Comparison of ENCODE assay signal across 12 cellular contexts in the genomic region with DNA sequence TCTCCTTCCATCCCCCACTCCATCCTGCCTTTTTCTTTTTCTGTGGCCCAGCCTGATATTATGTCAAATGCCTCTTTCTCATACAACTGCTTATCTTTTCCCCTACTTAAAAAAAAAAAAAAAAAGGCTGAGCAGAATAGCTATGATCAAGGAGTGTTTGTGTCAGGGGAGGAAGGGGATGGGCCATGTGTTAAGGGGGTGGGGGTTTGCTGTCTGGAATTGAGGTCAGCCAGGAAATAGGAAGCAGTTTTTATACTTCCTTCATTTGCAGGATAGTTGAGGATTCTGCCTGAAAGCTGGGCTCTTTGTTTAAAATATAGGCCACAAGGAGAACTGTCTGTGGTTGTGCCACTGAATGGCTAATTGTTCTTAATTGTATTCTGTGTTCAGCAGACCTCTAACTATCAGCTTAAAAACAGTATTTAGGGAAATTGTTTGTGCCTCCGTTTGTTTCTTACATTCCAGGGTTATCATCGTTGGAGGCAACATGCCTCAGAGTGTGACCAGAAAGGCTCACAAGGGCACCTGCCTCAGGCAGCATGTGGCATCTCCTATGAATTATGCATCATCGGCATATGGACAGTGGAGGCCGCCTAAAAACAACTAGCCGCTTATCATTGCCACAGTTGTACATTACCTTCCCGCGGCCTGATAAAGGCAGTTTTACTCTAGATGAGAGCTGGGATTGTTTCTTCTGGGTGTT.
A peak's percentile ranks its signal among the peaks of the same experiment; 100 is the strongest.
DNase-seq lines count a peak whose midpoint lies in the region; FAIRE-seq and TF ChIP-seq lines count a peak whose summit lies in the region.
"Had no signal": no experiment of that assay in that cellular context is flagged by ENCODE, and none has a peak within 500 bp of the region (broad histone marks: within the 10 kb centered on the region; RNA-seq: fewer than 3 reads in every experiment).

No MANE protein-coding gene starts in this region.

- POLR2A ChIA-PET in H1 (lab: Charles Lee; ENCODE audit: partially characterized antibody), result no interaction called here

- FAIRE-seq in H1 (lab: Jason Lieb, UNC), result no peak

- H3K4me2 ChIP-seq in H1 (ENCODE audit: insufficient read depth in 1 of 2, low read depth in 2 of 2, low read length in 2 of 2) (no peak overlapping the region), neuronal stem cell (ENCODE audit: insufficient read depth, low read length, poor library complexity, severe bottlenecking) (no peak overlapping the region)

- H3K79me1 ChIP-seq in H1 (ENCODE audit: low read depth, low read length), result no peaks in the 10 kb centered on the region
- no peaks in the 10 kb centered on the region for H3K79me1 ChIP-seq in neuronal stem cell (ENCODE audit: low read depth, low read length)

- H3K36me3 Mint-ChIP-seq in T-helper 2 cell treated with Interferon-gamma antibody and Interleukin-4, amounts not matched to agents 5 μg/mL and 100 μg/mL, for 36 hours (ENCODE audit: low read depth), result no peaks in the 10 kb centered on the region
- H3K36me3 Mint-ChIP-seq: T-cell had no signal

- in situ Hi-C loops in HAP-1 (cut with MboI; ENCODE audit: low sequenced_read_pairs), result no loop called here

- no peak overlapping the region for H2BK20ac ChIP-seq in H1 (ENCODE audit: low read length)

- H3K4me3 ChIP-seq in HAP-1 (no peak overlapping the region), H1 (ENCODE audit: extremely low read depth in 1 of 4, insufficient read depth in 2 of 4, low read depth in 3 of 4, low read length in 4 of 4) (no peak overlapping the region), neuronal stem cell (ENCODE audit: low read length in 2 of 2) (no peak overlapping the region)
- H3K4me3 ChIP-seq: suprapubic skin had no signal

- H3K9ac ChIP-seq in H1 (replicated peaks in 1 of 4; ENCODE audit: extremely low read depth in 1 of 4, low read depth in 3 of 4, low read length in 3 of 4), result no peak overlapping the region
- no peak overlapping the region for H3K9ac ChIP-seq in neuronal stem cell (ENCODE audit: low read depth, low read length, poor library complexity)

- H3K4me1 Mint-ChIP-seq in T-helper 2 cell treated with Interferon-gamma antibody and Interleukin-4, amounts not matched to agents 5 μg/mL and 100 μg/mL, for 36 hours (ENCODE audit: low read depth), result no peaks in the 10 kb centered on the region
- H3K4me1 Mint-ChIP-seq: T-cell had no signal

- H3K27me3 ChIP-seq in HAP-1 (ENCODE audit: low read depth) (no peaks in the 10 kb centered on the region), H1 (replicated peaks in 1 of 4; ENCODE audit: control insufficient read depth in 3 of 4, extremely low read depth in 1 of 4, insufficient read depth in 3 of 4, low read length in 3 of 4) (no peaks in the 10 kb centered on the region), neuronal stem cell (ENCODE audit: control insufficient read depth in 3 of 3, insufficient read depth in 3 of 3, low read depth in 1 of 3, low read length in 3 of 3) (no peaks in the 10 kb centered on the region)
- H3K27me3 ChIP-seq: suprapubic skin had no signal

- DNase-seq in HAP-1 (ENCODE audit: low spot score in 2 of 2), result peak; percentile 11 to 27
- peak; percentile 83 to 84 for DNase-seq in NCI-H526 (lab: John Stamatoyannopoulos, UW)
- no peak for DNase-seq in H1 (ENCODE audit: low read depth in 1 of 2, low spot score in 2 of 2)
- DNase-seq in neuronal stem cell (ENCODE audit: low spot score), result no peak
- DNase-seq in posterior vena cava (ENCODE audit: low spot score), result no peak
- DNase-seq in T-helper 2 cell treated with Interferon-gamma antibody and Interleukin-4, amounts not matched to agents 5 μg/mL and 100 μg/mL, for 36 hours (ENCODE audit: low spot score), result no peak
- no peak for DNase-seq in SW480 (ENCODE audit: low spot score)
- DNase-seq: amniotic stem cell, NCI-H2171 treated with DMSO at 0.1 percent for 48 hours, occipital lobe, T-cell had no signal

- no peaks in the 10 kb centered on the region for H3K79me2 ChIP-seq in H1 (ENCODE audit: control insufficient read depth in 1 of 2, insufficient read depth in 2 of 2, low read length in 2 of 2)

- TF ChIP-seq EP300 in H1 (IDR thresholded peaks at IDR 0.05; ENCODE audit: borderline replicate concordance in 1 of 2, low read depth in 2 of 2, low read length in 2 of 2), result no peak

- H3K56ac ChIP-seq in H1 (replicated peaks; ENCODE audit: insufficient read length, low read depth, low read length), result no peak overlapping the region

- no peak overlapping the region for H2BK5ac ChIP-seq in H1 (ENCODE audit: low read depth, low read length)
- no peak overlapping the region for H2BK5ac ChIP-seq in neuronal stem cell (ENCODE audit: low read length)

- no peak for TF ChIP-seq CTCF in H1 (IDR thresholded peaks at IDR 0.05; ENCODE audit: control extremely low read depth in 1 of 3, insufficient read depth in 1 of 3, low read depth in 1 of 3, low read length in 3 of 3)

- no peak overlapping the region for H3K27ac ChIP-seq in H1 (ENCODE audit: low read depth, low read length)
- no peak overlapping the region for H3K27ac ChIP-seq in neuronal stem cell (replicated peaks; ENCODE audit: low read length)
- H3K27ac ChIP-seq: suprapubic skin had no signal

- TF ChIP-seq RAD21 in H1 (IDR thresholded peaks at IDR 0.05 in 1 of 2, conservative IDR thresholded peaks at IDR 0.05 in 1 of 2; ENCODE audit: low read depth in 2 of 2, low read length in 2 of 2), result no peak

- H3K9me3 ChIP-seq in HAP-1, result no peaks in the 10 kb centered on the region
- H3K9me3 ChIP-seq in H1 (ENCODE audit: insufficient read depth in 2 of 2, low read depth in 1 of 2, low read length in 1 of 2), result no peaks in the 10 kb centered on the region
- peaks cover 0 to 4% of the 10 kb centered on the region in 2 donors for H3K9me3 ChIP-seq in neuronal stem cell (replicated peaks in 1 of 2; ENCODE audit: control insufficient read depth in 2 of 2, insufficient read depth in 1 of 2, low read depth in 1 of 2, low read length in 2 of 2)
- H3K9me3 ChIP-seq: suprapubic skin had no signal

- H3K36me3 ChIP-seq in HAP-1 (replicated peaks) (no peaks in the 10 kb centered on the region), H1 (ENCODE audit: control insufficient read depth in 2 of 4, insufficient read depth in 4 of 4, low read length in 3 of 4) (no peaks in the 10 kb centered on the region), neuronal stem cell (replicated peaks in 1 of 2; ENCODE audit: control insufficient read depth in 2 of 2, insufficient read depth in 2 of 2, low read length in 2 of 2) (peaks cover 0 to 17% of the 10 kb centered on the region in 2 donors)
- H3K36me3 ChIP-seq: suprapubic skin had no signal

- H2BK120ac ChIP-seq in H1 (replicated peaks; ENCODE audit: low read depth, low read length), result no peak overlapping the region
- H2BK120ac ChIP-seq in neuronal stem cell (ENCODE audit: low read depth, low read length), result no peak overlapping the region

- H3K27me3 Mint-ChIP-seq in T-helper 2 cell treated with Interferon-gamma antibody and Interleukin-4, amounts not matched to agents 5 μg/mL and 100 μg/mL, for 36 hours (ENCODE audit: low read depth), result peaks cover 4% of the 10 kb centered on the region

- no peaks in the 10 kb centered on the region for H4K20me1 ChIP-seq in H1 (replicated peaks in 1 of 2; ENCODE audit: control insufficient read depth in 1 of 2, insufficient read depth in 2 of 2, low read length in 2 of 2)

- no peak overlapping the region for H3K4me3 Mint-ChIP-seq in T-helper 2 cell treated with Interferon-gamma antibody and Interleukin-4, amounts not matched to agents 5 μg/mL and 100 μg/mL, for 36 hours
- H3K4me3 Mint-ChIP-seq: T-cell had no signal

- CTCF ChIA-PET in H1 (lab: Charles Lee; ENCODE audit: partially characterized antibody), result interaction anchor here (0.6 to 0.7 kb wide), 2 partner anchors 23 to 137 kb away, joined by 3 read pairs; no protein-coding TSS in a partner anchor

- no peak for TF ChIP-seq POLR2A in H1 (IDR thresholded peaks at IDR 0.05; ENCODE audit: control extremely low read depth in 1 of 2, low read depth in 2 of 2, low read length in 2 of 2)

- intact Hi-C loops in posterior vena cava (cut with DNase I), result no loop called here

- no peak overlapping the region for H3K27ac Mint-ChIP-seq in T-helper 2 cell treated with Interferon-gamma antibody and Interleukin-4, amounts not matched to agents 5 μg/mL and 100 μg/mL, for 36 hours
- H3K27ac Mint-ChIP-seq: T-cell had no signal

- H4K91ac ChIP-seq in H1 (replicated peaks; ENCODE audit: insufficient read length, low read length), result peak overlapping the region; percentile 59
- H4K91ac ChIP-seq in neuronal stem cell (ENCODE audit: low read depth, low read length, poor library complexity), result no peak overlapping the region

- H2AK5ac ChIP-seq in H1 (ENCODE audit: low read depth, low read length), result no peak overlapping the region
- H2AK5ac ChIP-seq in neuronal stem cell (ENCODE audit: low read depth, low read length), result no peak overlapping the region

- H3K4ac ChIP-seq in H1 (replicated peaks; ENCODE audit: insufficient read length, low read depth, low read length) (no peak overlapping the region), neuronal stem cell (ENCODE audit: low read length) (no peak overlapping the region)

- H3K23me2 ChIP-seq in H1 (ENCODE audit: low read depth, low read length), result no peaks in the 10 kb centered on the region; the same call in 1 of the 2 replicates

- H3K18ac ChIP-seq in H1 (ENCODE audit: extremely low read depth, low read length), result no peak overlapping the region
- peak overlapping the region; percentile 11 for H3K18ac ChIP-seq in neuronal stem cell (ENCODE audit: low read length)

- 88% methylated on average over 7 of the region's 7 CpGs; no CpG with 5 or more reads in 1 of the 2 experiments for WGBS in H1 (ENCODE audit: extremely low coverage in 1 of 2, insufficient coverage in 1 of 2, insufficient read length in 1 of 2, insufficient replicate concordance in 2 of 2, low coverage in 1 of 2, low lambda C conversion rate in 2 of 2, missing lambda C conversion rate in 1 of 2), 2 experiments
- WGBS in neuronal stem cell (ENCODE audit: extremely low coverage in 2 of 2, insufficient read length in 2 of 2, insufficient replicate concordance in 1 of 2), 2 donors, result no CpG with 5 or more reads among the region's 7 CpGs

- H3K4me1 ChIP-seq in HAP-1 (peaks cover 19% of the 10 kb centered on the region), H1 (replicated peaks in 1 of 4; ENCODE audit: control insufficient read depth in 3 of 4, insufficient read depth in 4 of 4, low read length in 3 of 4) (peaks cover 0 to 6% (median 2%) of the 10 kb centered on the region in 4 experiments; a peak in 2 of 7 replicates), neuronal stem cell (ENCODE audit: control insufficient read depth in 2 of 2, insufficient read depth in 1 of 2, low read depth in 1 of 2, low read length in 2 of 2) (peaks cover 4 to 23% of the 10 kb centered on the region in 2 donors)

- H4K8ac ChIP-seq in H1 (ENCODE audit: extremely low read depth, insufficient read depth, low read length) (no peak overlapping the region), neuronal stem cell (ENCODE audit: low read depth, low read length) (no peak overlapping the region)

- no peak overlapping the region for H3K14ac ChIP-seq in H1 (ENCODE audit: insufficient read length)
- no peak overlapping the region for H3K14ac ChIP-seq in neuronal stem cell (ENCODE audit: low read length)

- H3K9me3 Mint-ChIP-seq in T-helper 2 cell treated with Interferon-gamma antibody and Interleukin-4, amounts not matched to agents 5 μg/mL and 100 μg/mL, for 36 hours, result no peaks in the 10 kb centered on the region
- H3K9me3 Mint-ChIP-seq: T-cell had no signal

- H3K23ac ChIP-seq in H1 (ENCODE audit: insufficient read length) (no peak overlapping the region), neuronal stem cell (ENCODE audit: low read depth, low read length, poor library complexity) (no peak overlapping the region)

- H2BK15ac ChIP-seq in H1 (ENCODE audit: low read length) (no peak overlapping the region), neuronal stem cell (ENCODE audit: low read length) (no peak overlapping the region)

- H4K5ac ChIP-seq in H1 (ENCODE audit: insufficient read length, low read depth, low read length), result no peak overlapping the region

- H2BK12ac ChIP-seq in H1 (ENCODE audit: low read depth, low read length), result no peak overlapping the region
- H2BK12ac ChIP-seq in neuronal stem cell (ENCODE audit: low read length), result no peak overlapping the region

- H2AFZ ChIP-seq in H1 (ENCODE audit: low read length), result no peak overlapping the region
- peak overlapping the region; percentile 54 for H2AFZ ChIP-seq in neuronal stem cell (ENCODE audit: low read length)

Comparison
In these comparisons a context has a peak if more than half of its experiments do, and no peak if none do; other contexts are left out.
1. DNase-seq: peak in HAP-1 (2 of 2) and NCI-H526 (2 of 2); none in H1 (0 of 2), neuronal stem cell (single experiment), posterior vena cava (single experiment), T-helper 2 cell treated with Interferon-gamma antibody and Interleukin-4, amounts not matched to agents 5 μg/mL and 100 μg/mL, for 36 hours (single experiment) and SW480 (single experiment).